13 cellular contexts compared by ENCODE assay signal in genomic region chr2:45826889-45827635, GRCh38.
A peak's percentile ranks its signal among the peaks of the same experiment; 100 is the strongest.
DNase-seq lines count a peak whose midpoint lies in the region; ATAC-seq and TF ChIP-seq lines count a peak whose summit lies in the region.
"Had no signal": no experiment of that assay in that cellular context is flagged by ENCODE, and none has a peak within 500 bp of the region (broad histone marks: within the 10 kb centered on the region; RNA-seq: fewer than 3 reads in every experiment).

No MANE protein-coding gene starts in this region.

- no peaks in the 10 kb centered on the region for H3K27me3 ChIP-seq in heart right ventricle
- H3K27me3 ChIP-seq: suprapubic skin had no signal

- DNase-seq in GM04503 (ENCODE audit: low read depth), result peak; percentile 62
- DNase-seq in amniotic epithelial cell (ENCODE audit: low read depth), result peak; percentile 55
- DNase-seq in heart right ventricle, result peak; percentile 39 to 67
- DNase-seq in stimulated activated naive B cell treated with anti-CD40 and anti-IgM and Interleukin-4, amounts not matched to agents 10 μg/mL and 1 μg/mL and 100 μg/mL, for 72 hours, result no peak
- DNase-seq in Kasumi-1 (lab: John Stamatoyannopoulos, UW), result no peak
- no peak for DNase-seq in activated naive CD4-positive, alpha-beta T cell treated with Interleukin-2 at 50 U/mL for 16 hours
- DNase-seq: activated CD8-positive, alpha-beta memory T cell treated with anti-CD3 and anti-CD28 coated beads, Interleukin-2, amount 50 U/mL, for 4 hours; central memory CD4-positive, alpha-beta T cell; KG1; NCI-H748 treated with DMSO at 0.1 percent for 48 hours had no signal

- H3K4me1 ChIP-seq in heart right ventricle, result peaks cover 7 to 45% (median 31%) of the 10 kb centered on the region in 9 donors

- H3K9me3 ChIP-seq in heart right ventricle, result peaks cover 0 to 16% (median 10%) of the 10 kb centered on the region in 11 donors

- H3K4me3 Mint-ChIP-seq in stimulated activated naive B cell treated with anti-CD40 and anti-IgM and Interleukin-4, amounts not matched to agents 10 μg/mL and 1 μg/mL and 100 μg/mL, for 72 hours, result no peak overlapping the region

- peaks cover 24 to 51% of the 10 kb centered on the region in 2 donors for H3K4me1 Mint-ChIP-seq in stimulated activated naive B cell treated with anti-CD40 and anti-IgM and Interleukin-4, amounts not matched to agents 10 μg/mL and 1 μg/mL and 100 μg/mL, for 72 hours

- H3K36me3 Mint-ChIP-seq in stimulated activated naive B cell treated with anti-CD40 and anti-IgM and Interleukin-4, amounts not matched to agents 10 μg/mL and 1 μg/mL and 100 μg/mL, for 72 hours, result peaks cover 20 to 23% of the 10 kb centered on the region in 2 donors

- H3K9me3 Mint-ChIP-seq in stimulated activated naive B cell treated with anti-CD40 and anti-IgM and Interleukin-4, amounts not matched to agents 10 μg/mL and 1 μg/mL and 100 μg/mL, for 72 hours, result peaks cover 16% of the 10 kb centered on the region in 2 donors

- no peak overlapping the region for H3K4me3 ChIP-seq in heart right ventricle
- H3K4me3 ChIP-seq: suprapubic skin had no signal

- peak overlapping the region in 4 of 10 donors; percentile 45 to 59 (median 50) for H3K27ac ChIP-seq in heart right ventricle
- H3K27ac ChIP-seq: suprapubic skin had no signal

- peak overlapping the region; percentile 1 for H3K27ac Mint-ChIP-seq in stimulated activated naive B cell treated with anti-CD40 and anti-IgM and Interleukin-4, amounts not matched to agents 10 μg/mL and 1 μg/mL and 100 μg/mL, for 72 hours

- no peaks in the 10 kb centered on the region for H3K36me3 ChIP-seq in heart right ventricle
- H3K36me3 ChIP-seq: suprapubic skin had no signal

- ATAC-seq in heart right ventricle, result peak in 6 of 8 donors; percentile 43 to 89 (median 70)
- ATAC-seq in stimulated activated naive B cell treated with anti-CD40 and anti-IgM and Interleukin-4, amounts not matched to agents 10 μg/mL and 1 μg/mL and 100 μg/mL, for 72 hours (replicated peaks), result peak in 1 of 2 donors; percentile 33
- no peak for ATAC-seq in HG03439 (IDR thresholded peaks at IDR 0.05; ENCODE audit: unreplicated experiment)
- no peak for ATAC-seq in HG02642 (IDR thresholded peaks at IDR 0.05; ENCODE audit: poor library complexity, unreplicated experiment)

- intact Hi-C loops in heart right ventricle (cut with DNase I), result loop anchor here in 2 of 10 donors (10.0 kb wide), 2 partner anchors 58 to 98 kb away; no protein-coding TSS in a partner anchor

- no peaks in the 10 kb centered on the region for H3K27me3 Mint-ChIP-seq in stimulated activated naive B cell treated with anti-CD40 and anti-IgM and Interleukin-4, amounts not matched to agents 10 μg/mL and 1 μg/mL and 100 μg/mL, for 72 hours

- WGBS in heart right ventricle, 2 donors, result 49 to 69% methylated on average over 10 of the region's 10 CpGs

- no peak for TF ChIP-seq CTCF in heart right ventricle (IDR thresholded peaks at IDR 0.05)

Comparison
In these comparisons a context has a peak if more than half of its experiments do, and no peak if none do; other contexts are left out.
1. DNase-seq: peak in GM04503 (single experiment), amniotic epithelial cell (single experiment) and heart right ventricle (2 of 2); none in stimulated activated naive B cell treated with anti-CD40 and anti-IgM and Interleukin-4, amounts not matched to agents 10 μg/mL and 1 μg/mL and 100 μg/mL, for 72 hours (single experiment), Kasumi-1 (0 of 2) and activated naive CD4-positive, alpha-beta T cell treated with Interleukin-2 at 50 U/mL for 16 hours (single experiment).
2. ATAC-seq: peak in heart right ventricle (6 of 8); none in HG03439 (single experiment) and HG02642 (single experiment).